Comparison of ENCODE assay signal across 20 cellular contexts in genomic region chr6:144744720-144745119, GRCh38.
DNase-seq lines count a peak whose midpoint lies in the region; ATAC-seq and TF ChIP-seq lines count a peak whose summit lies in the region.
"Had no signal": no experiment of that assay in that cellular context is flagged by ENCODE, and none has a peak within 500 bp of the region (broad histone marks: within the 10 kb centered on the region; RNA-seq: fewer than 3 reads in every experiment).

No MANE protein-coding gene starts in this region.

- no peak overlapping the region for H3K27ac ChIP-seq in left lung
- H3K27ac ChIP-seq: KMS-11, spleen, vagina had no signal

- no peaks in the 10 kb centered on the region for H3K27me3 ChIP-seq in left lung
- H3K27me3 ChIP-seq: spleen, vagina had no signal

- no peak for ATAC-seq in stimulated activated naive CD8-positive, alpha-beta T cell treated with anti-CD3 and anti-CD28 coated beads, Interleukin-15, amount 100 ng/mL, for 72 hours
- ATAC-seq in left lung (peak; percentile 62), GM21528 (IDR thresholded peaks at IDR 0.05; ENCODE audit: low FRiP score, unreplicated experiment) (no peak), HG02938 (IDR thresholded peaks at IDR 0.05; ENCODE audit: unreplicated experiment) (no peak)
- ATAC-seq: activated naive CD4-positive, alpha-beta T cell treated with anti-CD3 and anti-CD28 coated beads, Interleukin-2, amount 50 U/mL, for 72 hours; stimulated activated naive CD8-positive, alpha-beta T cell treated with anti-CD3 and anti-CD28 coated beads, Interleukin-15, Interleukin-2, amounts not matched to agents 100 U/mL and 50 U/mL, for 24 hours had no signal

- H3K9me3 Mint-ChIP-seq in stimulated activated naive CD8-positive, alpha-beta T cell treated with anti-CD3 and anti-CD28 coated beads, Interleukin-15, Interleukin-2, amounts not matched to agents 100 ng/mL and 50 ng/mL, for 24 hours: no peaks in the 10 kb centered on the region
- no peaks in the 10 kb centered on the region for H3K9me3 Mint-ChIP-seq in stimulated activated naive CD8-positive, alpha-beta T cell treated with anti-CD3 and anti-CD28 coated beads, Interleukin-15, amount 100 ng/mL, for 72 hours
- H3K9me3 Mint-ChIP-seq: activated naive CD4-positive, alpha-beta T cell treated with anti-CD3 and anti-CD28 coated beads, Interleukin-2, amount 50 U/mL, for 72 hours; brain had no signal

- H3K36me3 Mint-ChIP-seq in stimulated activated naive CD8-positive, alpha-beta T cell treated with anti-CD3 and anti-CD28 coated beads, Interleukin-15, Interleukin-2, amounts not matched to agents 100 ng/mL and 50 ng/mL, for 24 hours (ENCODE audit: low read depth): peaks cover 18% of the 10 kb centered on the region
- H3K36me3 Mint-ChIP-seq: activated naive CD4-positive, alpha-beta T cell treated with anti-CD3 and anti-CD28 coated beads, Interleukin-2, amount 50 U/mL, for 72 hours had no signal

- no peak overlapping the region for H3K4me3 ChIP-seq in left lung
- H3K4me3 ChIP-seq: spleen, vagina had no signal

- H3K27ac Mint-ChIP-seq in stimulated activated naive CD8-positive, alpha-beta T cell treated with anti-CD3 and anti-CD28 coated beads, Interleukin-15, Interleukin-2, amounts not matched to agents 100 ng/mL and 50 ng/mL, for 24 hours: peak overlapping the region; percentile 5
- H3K27ac Mint-ChIP-seq in stimulated activated naive CD8-positive, alpha-beta T cell treated with anti-CD3 and anti-CD28 coated beads, Interleukin-15, amount 100 ng/mL, for 72 hours: no peak overlapping the region
- H3K27ac Mint-ChIP-seq: activated naive CD4-positive, alpha-beta T cell treated with anti-CD3 and anti-CD28 coated beads, Interleukin-2, amount 50 U/mL, for 72 hours had no signal

- no peaks in the 10 kb centered on the region for H3K4me1 ChIP-seq in left lung
- H3K4me1 ChIP-seq: spleen, vagina had no signal

- intact Hi-C loops in left lung (cut with DNase I): no loop called here

- peaks cover 0 to 20% of the 10 kb centered on the region in 2 donors for H3K36me3 ChIP-seq in left lung
- H3K36me3 ChIP-seq: vagina had no signal

- no peak overlapping the region for H3K4me3 Mint-ChIP-seq in stimulated activated naive CD8-positive, alpha-beta T cell treated with anti-CD3 and anti-CD28 coated beads, Interleukin-15, Interleukin-2, amounts not matched to agents 100 ng/mL and 50 ng/mL, for 24 hours
- H3K4me3 Mint-ChIP-seq in stimulated activated naive CD8-positive, alpha-beta T cell treated with anti-CD3 and anti-CD28 coated beads, Interleukin-15, amount 100 ng/mL, for 72 hours: no peak overlapping the region
- H3K4me3 Mint-ChIP-seq: brain had no signal

- TF ChIP-seq CTCF in left lung (IDR thresholded peaks at IDR 0.05): no peak

- no peaks in the 10 kb centered on the region for H3K27me3 Mint-ChIP-seq in stimulated activated naive CD8-positive, alpha-beta T cell treated with anti-CD3 and anti-CD28 coated beads, Interleukin-15, Interleukin-2, amounts not matched to agents 100 ng/mL and 50 ng/mL, for 24 hours
- H3K27me3 Mint-ChIP-seq in stimulated activated naive CD8-positive, alpha-beta T cell treated with anti-CD3 and anti-CD28 coated beads, Interleukin-15, amount 100 ng/mL, for 72 hours: no peaks in the 10 kb centered on the region

- no peaks in the 10 kb centered on the region for H3K9me3 ChIP-seq in left lung
- H3K9me3 ChIP-seq: spleen, vagina had no signal

- no peak for DNase-seq in stimulated activated naive CD8-positive, alpha-beta T cell treated with anti-CD3 and anti-CD28 coated beads, Interleukin-15, amount 100 ng/mL, for 72 hours
- DNase-seq in NCI-H82 treated with DMSO at 0.1 percent for 48 hours (lab: John Stamatoyannopoulos, UW; ENCODE audit: unreplicated experiment) (peak; percentile 36), left lung (no peak), putamen (ENCODE audit: low spot score) (no peak), A172 (ENCODE audit: low spot score) (no peak)
- DNase-seq: activated CD4-positive, alpha-beta T cell treated with anti-CD3 and anti-CD28 coated beads for 48 hours; dermis blood vessel endothelial cell; kidney; midbrain; NCI-H1694 treated with DMSO at 0.1 percent for 48 hours; spleen; stimulated activated naive CD8-positive, alpha-beta T cell treated with anti-CD3 and anti-CD28 coated beads, Interleukin-15, Interleukin-2, amounts not matched to agents 100 U/mL and 50 U/mL, for 24 hours; T1000 had no signal

- peaks cover 11% of the 10 kb centered on the region for H3K4me1 Mint-ChIP-seq in stimulated activated naive CD8-positive, alpha-beta T cell treated with anti-CD3 and anti-CD28 coated beads, Interleukin-15, Interleukin-2, amounts not matched to agents 100 ng/mL and 50 ng/mL, for 24 hours (ENCODE audit: low read depth)
- H3K4me1 Mint-ChIP-seq in stimulated activated naive CD8-positive, alpha-beta T cell treated with anti-CD3 and anti-CD28 coated beads, Interleukin-15, amount 100 ng/mL, for 72 hours: peaks cover 10% of the 10 kb centered on the region
